18 cellular contexts compared by ENCODE assay signal in genomic region chr3:32117324-32117723, GRCh38. TPM values are rescaled to one million over a fixed set of nuclear protein-coding genes. Genes with fewer than 3 reads are reported as not detected.
DNase-seq lines count a peak whose midpoint lies in the region; ATAC-seq and TF ChIP-seq lines count a peak whose summit lies in the region.
"Had no signal": no experiment of that assay in that cellular context is flagged by ENCODE, and none has a peak within 500 bp of the region (broad histone marks: within the 10 kb centered on the region; RNA-seq: fewer than 3 reads in every experiment).

No MANE protein-coding gene starts in this region.

- H3K4me1 ChIP-seq in parathyroid adenoma: peaks cover 13% of the 10 kb centered on the region

- no peak for ATAC-seq in activated T-cell treated with anti-CD3 and anti-CD28 coated beads, Interleukin-2, amount 50 U/mL, for 4 hours
- ATAC-seq in HG02798 (IDR thresholded peaks at IDR 0.05; ENCODE audit: poor library complexity, unreplicated experiment): no peak

- no peaks in the 10 kb centered on the region for H3K36me3 ChIP-seq in parathyroid adenoma (ENCODE audit: control insufficient read depth, insufficient read depth, low read length)
- H3K36me3 ChIP-seq: SJCRH30 had no signal

- no peak overlapping the region for H2AFZ ChIP-seq in parathyroid adenoma

- no peaks in the 10 kb centered on the region for H3K36me3 Mint-ChIP-seq in activated T-cell treated with anti-CD3 and anti-CD28 coated beads, Interleukin-2, amount 50 U/mL, for 4 hours (ENCODE audit: insufficient read depth)

- H3K4me2 ChIP-seq in parathyroid adenoma (ENCODE audit: low read length): no peak overlapping the region
- H3K4me2 ChIP-seq: BLaER1 had no signal

- H3K4me3 Mint-ChIP-seq in activated T-cell treated with anti-CD3 and anti-CD28 coated beads, Interleukin-2, amount 50 U/mL, for 4 hours: no peak overlapping the region
- H3K4me3 Mint-ChIP-seq: H9 had no signal

- no peak overlapping the region for H3K4me3 ChIP-seq in parathyroid adenoma (ENCODE audit: low read depth, low read length)
- H3K4me3 ChIP-seq: BLaER1, SJCRH30 had no signal

- peaks cover 46% of the 10 kb centered on the region for H3K79me2 ChIP-seq in parathyroid adenoma

- H3K27me3 ChIP-seq in parathyroid adenoma (ENCODE audit: control insufficient read depth, insufficient read depth, low read length): no peaks in the 10 kb centered on the region
- H3K27me3 ChIP-seq: BLaER1, SJCRH30 had no signal

- no peak overlapping the region for H3K9ac ChIP-seq in parathyroid adenoma
- H3K9ac ChIP-seq: BLaER1 had no signal

- peak overlapping the region; percentile 17 for H3K27ac ChIP-seq in parathyroid adenoma
- H3K27ac ChIP-seq: BLaER1, SJCRH30 had no signal

- no peaks in the 10 kb centered on the region for H3K27me3 Mint-ChIP-seq in activated T-cell treated with anti-CD3 and anti-CD28 coated beads, Interleukin-2, amount 50 U/mL, for 4 hours (ENCODE audit: low read depth)

- no peaks in the 10 kb centered on the region for H3K9me3 Mint-ChIP-seq in activated T-cell treated with anti-CD3 and anti-CD28 coated beads, Interleukin-2, amount 50 U/mL, for 4 hours

- DNase-seq in NCI-H2107 treated with DMSO at 0.1 percent for 48 hours (lab: John Stamatoyannopoulos, UW; ENCODE audit: unreplicated experiment) (peak; percentile 18), NCI-H2107 (lab: John Stamatoyannopoulos, UW) (no peak), NCI-H2029 treated with DMSO at 0.1 percent for 48 hours (lab: John Stamatoyannopoulos, UW) (peak; percentile 82), astrocyte of the hippocampus (ENCODE audit: low read depth, low spot score) (peak; percentile 57), putamen (ENCODE audit: low spot score) (no peak)
- no peak for DNase-seq in activated T-cell treated with anti-CD3 and anti-CD28 coated beads, Interleukin-2, amount 50 U/mL, for 4 hours
- DNase-seq: 8988T, DMS153, H9, Karpas-422, MM.1S, NCI-H1105 treated with DMSO at 0.1 percent for 48 hours, NCI-H1930, NCI-H446 had no signal

- TF ChIP-seq CTCF in parathyroid adenoma (IDR thresholded peaks at IDR 0.05): no peak

- H3K4me1 Mint-ChIP-seq in activated T-cell treated with anti-CD3 and anti-CD28 coated beads, Interleukin-2, amount 50 U/mL, for 4 hours (ENCODE audit: low read depth): peaks cover 54% of the 10 kb centered on the region

- H3K9me3 ChIP-seq in parathyroid adenoma (ENCODE audit: control insufficient read depth, low read length): no peaks in the 10 kb centered on the region
- H3K9me3 ChIP-seq: SJCRH30 had no signal

RNA-seq across cellular contexts. Expression of gene GPD1L, which starts 10.9 kb away (rescaled TPM):
- total RNA-seq in activated T-cell treated with anti-CD3 and anti-CD28 coated beads, Interleukin-2, amount 50 U/mL, for 4 hours: 10 to 100 TPM; 13.3 to 13.8 (median 13.8) TPM

Comparison
In these comparisons a context has a peak if more than half of its experiments do, and no peak if none do; other contexts are left out.
1. DNase-seq: peak in NCI-H2107 treated with DMSO at 0.1 percent for 48 hours (single experiment), NCI-H2029 treated with DMSO at 0.1 percent for 48 hours (single experiment) and astrocyte of the hippocampus (single experiment); none in NCI-H2107 (single experiment), activated T-cell treated with anti-CD3 and anti-CD28 coated beads, Interleukin-2, amount 50 U/mL, for 4 hours (single experiment) and putamen (single experiment).